ENCODE assay signal across 24 cellular contexts in the genomic region with DNA sequence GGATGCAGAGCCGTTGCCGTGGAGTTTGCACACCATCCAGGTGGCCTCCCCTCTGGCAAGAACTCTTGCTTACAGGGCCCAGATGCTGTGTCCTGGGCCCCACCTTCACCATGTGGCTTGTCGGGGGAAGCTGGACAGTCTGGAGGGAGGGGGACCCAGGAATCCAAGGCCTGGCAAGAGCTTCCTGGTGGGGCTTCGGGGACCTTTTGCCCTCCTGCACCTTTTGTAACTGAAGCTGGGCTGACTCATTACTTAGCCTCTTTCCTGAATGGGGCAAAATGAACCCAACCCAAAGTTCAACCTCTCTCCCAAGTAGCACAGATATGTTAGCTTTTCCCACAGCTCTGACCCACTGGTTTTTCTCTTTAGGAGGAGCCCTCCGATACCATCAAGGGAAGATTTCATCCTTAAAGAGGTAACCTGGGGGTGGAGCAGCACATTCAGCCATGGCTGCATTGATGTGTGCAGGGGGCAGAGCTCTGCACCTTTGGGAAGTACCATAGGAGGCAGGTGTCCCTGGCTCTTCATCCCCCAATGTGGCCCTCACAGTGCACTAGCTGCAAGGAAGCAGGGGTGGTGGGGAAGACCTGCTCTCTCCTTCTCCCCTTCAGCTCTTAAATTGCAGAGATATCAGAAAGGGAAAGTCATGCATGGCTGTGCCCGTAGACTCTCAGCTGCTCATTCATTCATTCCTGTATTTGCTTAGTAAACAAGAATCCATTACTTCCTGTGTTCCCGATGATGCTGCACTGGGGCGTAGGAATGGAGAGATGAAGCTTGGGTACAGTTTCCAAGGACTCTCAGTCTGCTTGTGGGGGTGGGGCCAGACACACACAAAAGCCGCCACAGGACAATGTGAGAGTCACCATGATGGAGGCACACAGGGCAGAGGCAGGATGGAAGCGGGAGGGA. TPM values are rescaled to one million over a fixed set of nuclear protein-coding genes. Genes with fewer than 3 reads are reported as not detected.
DNase-seq lines count a peak whose midpoint lies in the region; ATAC-seq and FAIRE-seq lines count a peak whose summit lies in the region.
"Had no signal": no experiment of that assay in that cellular context is flagged by ENCODE, and none has a peak within 500 bp of the region (broad histone marks: within the 10 kb centered on the region; RNA-seq: fewer than 3 reads in every experiment).

No MANE protein-coding gene starts in this region.

- DNase-seq in NCI-H82 (lab: John Stamatoyannopoulos, UW) (peak; percentile 18), NCI-H82 treated with DMSO at 0.1 percent for 48 hours (lab: John Stamatoyannopoulos, UW; ENCODE audit: unreplicated experiment) (no peak), NCI-H345 (lab: John Stamatoyannopoulos, UW) (peak; percentile 82), SHP77 (lab: John Stamatoyannopoulos, UW) (peak; percentile 58 to 62), frontal cortex (ENCODE audit: low spot score in 2 of 2) (no peak), cortex of kidney (lab: John Stamatoyannopoulos, UW) (no peak), DMS79 (lab: John Stamatoyannopoulos, UW) (no peak)
- DNase-seq: activated CD4-positive, alpha-beta memory T cell treated with anti-CD3 and anti-CD28 coated beads, Interleukin-2, amount 10 ng/mL, durations not matched to agents 7 days and 5 days; AML-193; amygdala; CD4-positive, alpha-beta T cell; effector memory CD4-positive, alpha-beta T cell; erythroblast; head of caudate nucleus; kidney; NCI-H1694 treated with DMSO at 0.1 percent for 48 hours; NCI-H446 treated with DMSO at 0.1 percent for 48 hours; occipital lobe had no signal

- no peak for ATAC-seq in HG03378 (IDR thresholded peaks at IDR 0.05; ENCODE audit: unreplicated experiment)
- ATAC-seq: activated CD4-positive, CD25-positive, alpha-beta regulatory T cell treated with anti-CD3 and anti-CD28 coated beads, Interleukin-2, amount 50 U/mL, for 24 hours; HCT116 had no signal

- FAIRE-seq in frontal cortex (lab: Jason Lieb, UNC): no peak
- FAIRE-seq: A204.1, colon, kidney, TTC549 had no signal

RNA-seq across cellular contexts. Expression of a gene that starts 13.0 kb away (rescaled TPM):
- total RNA-seq in frontal cortex: 14.3 TPM

RNA-seq across cellular contexts. Expression of a gene that starts 13.3 kb away (rescaled TPM):
- 13.9 TPM for total RNA-seq in frontal cortex

Comparison
In these comparisons a context has a peak if more than half of its experiments do, and no peak if none do; other contexts are left out.
1. DNase-seq: peak in NCI-H82 (single experiment), NCI-H345 (single experiment) and SHP77 (2 of 2); none in NCI-H82 treated with DMSO at 0.1 percent for 48 hours (single experiment), frontal cortex (0 of 2), cortex of kidney (single experiment) and DMS79 (single experiment).